19 cellular contexts compared by ENCODE assay signal in the genomic region with DNA sequence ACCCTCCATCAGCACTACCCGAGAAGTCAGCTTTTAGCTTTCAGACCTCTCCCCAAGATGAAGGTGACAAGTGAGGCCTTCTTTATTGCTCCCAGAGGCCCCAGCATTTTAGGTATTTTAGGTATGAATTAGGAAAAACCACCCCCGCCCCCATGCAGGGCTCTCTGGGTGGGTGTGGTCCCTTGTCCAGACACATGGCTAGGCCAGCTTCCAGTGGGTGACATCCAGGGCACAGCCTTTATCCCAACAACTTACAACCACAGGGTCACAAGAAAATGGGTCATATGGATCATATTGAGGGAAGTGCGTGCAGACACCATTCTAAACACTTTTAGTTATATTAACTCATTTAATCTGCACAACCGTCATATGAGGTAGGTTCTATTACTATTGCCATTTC. TPM values are rescaled to one million over a fixed set of nuclear protein-coding genes. Genes with fewer than 3 reads are reported as not detected.
"Had no signal": no experiment of that assay in that cellular context is flagged by ENCODE, and none has a peak within 500 bp of the region (broad histone marks: within the 10 kb centered on the region; RNA-seq: fewer than 3 reads in every experiment).

No MANE protein-coding gene starts in this region.

- H3K4me1 ChIP-seq: colonic mucosa, thyroid gland, upper lobe of left lung had no signal

- H3K27ac ChIP-seq: colonic mucosa, esophagus squamous epithelium, heart left ventricle, thyroid gland, upper lobe of left lung had no signal

- H3K27me3 ChIP-seq: colonic mucosa, esophagus squamous epithelium, thyroid gland, upper lobe of left lung had no signal

- ATAC-seq: heart left ventricle; mucosa of descending colon; naive thymus-derived CD8-positive, alpha-beta T cell had no signal

- H3K4me3 ChIP-seq: colonic mucosa, esophagus squamous epithelium, heart left ventricle, mucosa of descending colon, thyroid gland, upper lobe of left lung had no signal

- H3K27ac Mint-ChIP-seq: naive thymus-derived CD8-positive, alpha-beta T cell had no signal

- H3K9me3 Mint-ChIP-seq: naive thymus-derived CD8-positive, alpha-beta T cell; neural crest cell had no signal

- H3K36me3 ChIP-seq: colonic mucosa, esophagus squamous epithelium, heart left ventricle, thyroid gland, upper lobe of left lung had no signal

- H3K9me3 ChIP-seq: colonic mucosa, esophagus squamous epithelium, heart left ventricle, mucosa of descending colon, thyroid gland, upper lobe of left lung had no signal

- DNase-seq: colonic mucosa; dermis blood vessel endothelial cell; esophagus squamous epithelium; foreskin melanocyte; heart left ventricle; hypothalamus; kidney glomerular epithelial cell; mucosa of descending colon; naive thymus-derived CD8-positive, alpha-beta T cell; small intestine; stimulated activated CD4-positive, alpha-beta T cell treated with anti-CD3 and anti-CD28 coated beads, Interleukin-12 subunit alpha, Interleukin-12 subunit beta, amount 100 ng/mL, for 4 hours; stimulated activated naive CD4-positive, alpha-beta T cell; thyroid gland; upper lobe of left lung had no signal

- H3K36me3 Mint-ChIP-seq: naive thymus-derived CD8-positive, alpha-beta T cell had no signal

- H3K4me3 Mint-ChIP-seq: naive thymus-derived CD8-positive, alpha-beta T cell; neural crest cell had no signal

RNA-seq across cellular contexts. Expression of gene RIBC2, which starts 42.1 kb away (rescaled TPM):
- total RNA-seq: mesenteric fat pad; naive thymus-derived CD8-positive, alpha-beta T cell had no signal

RNA-seq across cellular contexts. Expression of gene SMC1B, which starts 42.2 kb away (rescaled TPM):
- total RNA-seq: cerebellum, dermis blood vessel endothelial cell, esophagus squamous epithelium, heart left ventricle, lung microvascular endothelial cell, mesenteric fat pad, mucosa of descending colon, neural crest cell, osteocyte, upper lobe of left lung had no signal

RNA-seq across cellular contexts. Expression of gene FBLN1, which starts 47.1 kb away (rescaled TPM):
- total RNA-seq: naive thymus-derived CD8-positive, alpha-beta T cell had no signal
